11 cellular contexts compared by ENCODE assay signal in genomic region chr7:47941136-47941844, GRCh38. TPM values are rescaled to one million over a fixed set of nuclear protein-coding genes. Genes with fewer than 3 reads are reported as not detected.
DNase-seq lines count a peak whose midpoint lies in the region; ATAC-seq and TF ChIP-seq lines count a peak whose summit lies in the region.
"Had no signal": no experiment of that assay in that cellular context is flagged by ENCODE, and none has a peak within 500 bp of the region (broad histone marks: within the 10 kb centered on the region; RNA-seq: fewer than 3 reads in every experiment).

No MANE protein-coding gene starts in this region.

- no peaks in the 10 kb centered on the region for H3K27me3 ChIP-seq in SJCRH30

- TF ChIP-seq CTCF in fibroblast of villous mesenchyme (IDR thresholded peaks at IDR 0.05; ENCODE audit: insufficient read depth, low read depth, low read length) (no peak), retinal pigment epithelial cell (conservative IDR thresholded peaks at IDR 0.05; ENCODE audit: low read depth, low read length) (no peak), GM13976 (IDR thresholded peaks at IDR 0.05; ENCODE audit: borderline replicate concordance, control extremely low read depth, extremely low read depth, insufficient read depth, missing control alignments) (no peak), GM10248 (IDR thresholded peaks at IDR 0.05; ENCODE audit: control extremely low read depth, extremely low read depth, low read depth, missing control alignments) (no peak)

- ATAC-seq in GM18907 (IDR thresholded peaks at IDR 0.05; ENCODE audit: unreplicated experiment) = no peak

- peaks cover 19% of the 10 kb centered on the region for H3K4me1 ChIP-seq in SJCRH30

- H3K36me3 ChIP-seq in SJCRH30 = no peaks in the 10 kb centered on the region

- peak overlapping the region; percentile 24 for H3K27ac ChIP-seq in SJCRH30

- POLR2A ChIA-PET in HEK293T (lab: Yijun Ruan, JAX) (no interaction called here), GM10248 (lab: Yijun Ruan, JAX) (no interaction called here)

- no peaks in the 10 kb centered on the region for H3K9me3 ChIP-seq in SJCRH30 (replicated peaks)
- H3K9me3 ChIP-seq: mucosa of descending colon had no signal

- DNase-seq in ELR (ENCODE audit: low read depth) = peak; percentile 92
- no peak for DNase-seq in SJCRH30
- peak; percentile 64 for DNase-seq in fibroblast of villous mesenchyme (ENCODE audit: low read depth)
- peak; percentile 52 for DNase-seq in retinal pigment epithelial cell (ENCODE audit: low read depth)
- DNase-seq in HEK293T (ENCODE audit: extremely low spot score) = no peak
- no peak for DNase-seq in GM13976 (ENCODE audit: low spot score)
- DNase-seq in GM10248 (ENCODE audit: extremely low spot score) = no peak
- DNase-seq: activated naive CD8-positive, alpha-beta T cell treated with anti-CD3 and anti-CD28 coated beads, Interleukin-2, amount 10 ng/mL, durations not matched to agents 7 days and 5 days; T-helper 9 cell had no signal

- in situ Hi-C loops in GM13976 (cut with MboI; ENCODE audit: low sequenced_read_pairs, unreplicated experiment) = loop anchor here (10.0 kb wide), 1 partner anchor 174 kb away; no protein-coding TSS in a partner anchor

- H3K4me3 ChIP-seq in SJCRH30 = no peak overlapping the region
- H3K4me3 ChIP-seq in fibroblast of villous mesenchyme (ENCODE audit: low read depth, low read length) = no peak overlapping the region
- H3K4me3 ChIP-seq in retinal pigment epithelial cell (ENCODE audit: low read length) = no peak overlapping the region
- H3K4me3 ChIP-seq: mucosa of descending colon had no signal

- CTCF ChIA-PET in HEK293T (lab: Yijun Ruan, JAX) = no interaction called here
- CTCF ChIA-PET in GM10248 (lab: Yijun Ruan, JAX) = interaction anchor here (0.8 to 2.1 kb wide), 8 partner anchors 10 to 675 kb away, joined by 3 to 14 read pairs (median 6); no protein-coding TSS in a partner anchor

TF ChIP-seq in HEK293T, 16 proteins besides CTCF, POLR2A, EP300 and RAD21:
- no peak for TF ChIP-seq CTBP1 (IDR thresholded peaks at IDR 0.05; ENCODE audit: borderline replicate concordance)
- no peak for TF ChIP-seq TARDBP (IDR thresholded peaks at IDR 0.05)
TF ChIP-seq in HEK293T: peak in this region for 0.

RNA-seq across cellular contexts. Expression of gene PKD1L1, which starts 7.0 kb away (rescaled TPM):
- 0.02 and 0.03 TPM in 2 replicates for total RNA-seq in SJCRH30 (2014; rRNA removed; shearing (Covaris generic))
- 0.32 and 0.43 TPM in 2 replicates for total RNA-seq in fibroblast of villous mesenchyme

RNA-seq across cellular contexts. Expression of gene HUS1, which starts 38.1 kb away (rescaled TPM):
- total RNA-seq in SJCRH30 (2014; rRNA removed; shearing (Covaris generic)) = 31.7 and 38.7 TPM in 2 replicates
- 20.6 and 29.4 TPM in 2 replicates for total RNA-seq in fibroblast of villous mesenchyme

Comparison
In these comparisons a context has a peak if more than half of its experiments do, and no peak if none do; other contexts are left out.
1. DNase-seq: peak in ELR (single experiment), fibroblast of villous mesenchyme (single experiment) and retinal pigment epithelial cell (single experiment); none in SJCRH30 (0 of 2), HEK293T (single experiment), GM13976 (single experiment) and GM10248 (single experiment).